In the genomic region with DNA sequence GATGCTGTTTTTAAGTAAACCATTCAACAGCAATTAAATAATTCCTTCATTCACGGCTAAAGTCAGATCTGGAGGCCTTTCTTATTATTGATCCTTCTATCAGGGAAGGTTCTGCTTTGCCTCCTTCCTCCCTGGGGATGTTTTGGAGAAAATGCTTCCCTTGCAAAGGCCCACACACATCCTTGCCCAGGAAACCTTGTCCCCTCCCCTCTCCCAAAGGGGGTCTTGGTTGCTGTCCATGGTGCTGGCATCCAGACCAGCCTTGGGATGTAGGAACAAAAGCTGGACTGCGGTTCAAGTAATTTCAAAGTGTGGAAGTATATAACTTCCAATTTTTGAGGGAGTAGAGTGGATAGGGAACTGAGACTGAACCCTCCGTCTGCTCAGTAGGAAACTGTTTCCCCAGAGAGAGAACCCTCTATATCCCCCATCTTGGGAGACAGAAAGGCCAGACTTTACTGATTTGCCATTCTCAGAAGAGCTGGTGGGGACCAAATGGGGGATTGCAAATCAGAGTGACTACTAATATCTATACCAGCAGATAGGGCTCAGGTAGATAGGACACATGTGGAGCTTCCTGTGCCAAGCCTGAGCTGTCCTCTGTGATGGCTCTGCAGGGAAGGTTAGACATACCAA, we compare ENCODE assay signal across 1 cellular context.
TF ChIP-seq lines count a peak whose summit lies in the region.

No MANE protein-coding gene starts in this region.

TF ChIP-seq in SK-N-SH treated with all-trans-retinoic acid at 6 μM for 48 hours, 23 proteins besides CTCF, POLR2A, EP300 and RAD21 (continued from another document):
- TF ChIP-seq ZFP30 (CRISPR knock-in tag; IDR thresholded peaks at IDR 0.05) (no peak), TCF4 (CRISPR knock-in tag; IDR thresholded peaks at IDR 0.05; ENCODE audit: borderline replicate concordance) (no peak), ARNTL (CRISPR knock-in tag; IDR thresholded peaks at IDR 0.05; ENCODE audit: borderline replicate concordance, low read depth) (no peak), ZNF8 (CRISPR knock-in tag; IDR thresholded peaks at IDR 0.05) (no peak), CSDC2 (CRISPR knock-in tag; IDR thresholded peaks at IDR 0.05) (no peak), BACH2 (CRISPR knock-in tag; IDR thresholded peaks at IDR 0.05; ENCODE audit: borderline replicate concordance) (no peak), PPARA (CRISPR knock-in tag; IDR thresholded peaks at IDR 0.05; ENCODE audit: borderline replicate concordance) (no peak), ZFP3 (CRISPR knock-in tag; IDR thresholded peaks at IDR 0.05) (no peak), TOX (CRISPR knock-in tag; IDR thresholded peaks at IDR 0.05; ENCODE audit: borderline replicate concordance) (no peak), GLIS3 (CRISPR knock-in tag; IDR thresholded peaks at IDR 0.05) (no peak), ZNF70 (CRISPR knock-in tag; IDR thresholded peaks at IDR 0.05) (no peak)
- TF ChIP-seq, protein P1, sequence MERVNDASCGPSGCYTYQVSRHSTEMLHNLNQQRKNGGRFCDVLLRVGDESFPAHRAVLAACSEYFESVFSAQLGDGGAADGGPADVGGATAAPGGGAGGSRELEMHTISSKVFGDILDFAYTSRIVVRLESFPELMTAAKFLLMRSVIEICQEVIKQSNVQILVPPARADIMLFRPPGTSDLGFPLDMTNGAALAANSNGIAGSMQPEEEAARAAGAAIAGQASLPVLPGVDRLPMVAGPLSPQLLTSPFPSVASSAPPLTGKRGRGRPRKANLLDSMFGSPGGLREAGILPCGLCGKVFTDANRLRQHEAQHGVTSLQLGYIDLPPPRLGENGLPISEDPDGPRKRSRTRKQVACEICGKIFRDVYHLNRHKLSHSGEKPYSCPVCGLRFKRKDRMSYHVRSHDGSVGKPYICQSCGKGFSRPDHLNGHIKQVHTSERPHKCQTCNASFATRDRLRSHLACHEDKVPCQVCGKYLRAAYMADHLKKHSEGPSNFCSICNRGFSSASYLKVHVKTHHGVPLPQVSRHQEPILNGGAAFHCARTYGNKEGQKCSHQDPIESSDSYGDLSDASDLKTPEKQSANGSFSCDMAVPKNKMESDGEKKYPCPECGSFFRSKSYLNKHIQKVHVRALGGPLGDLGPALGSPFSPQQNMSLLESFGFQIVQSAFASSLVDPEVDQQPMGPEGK (CRISPR knock-in tag; IDR thresholded peaks at IDR 0.05; ENCODE audit: borderline replicate concordance) = no peak
- TF ChIP-seq, protein P2, sequence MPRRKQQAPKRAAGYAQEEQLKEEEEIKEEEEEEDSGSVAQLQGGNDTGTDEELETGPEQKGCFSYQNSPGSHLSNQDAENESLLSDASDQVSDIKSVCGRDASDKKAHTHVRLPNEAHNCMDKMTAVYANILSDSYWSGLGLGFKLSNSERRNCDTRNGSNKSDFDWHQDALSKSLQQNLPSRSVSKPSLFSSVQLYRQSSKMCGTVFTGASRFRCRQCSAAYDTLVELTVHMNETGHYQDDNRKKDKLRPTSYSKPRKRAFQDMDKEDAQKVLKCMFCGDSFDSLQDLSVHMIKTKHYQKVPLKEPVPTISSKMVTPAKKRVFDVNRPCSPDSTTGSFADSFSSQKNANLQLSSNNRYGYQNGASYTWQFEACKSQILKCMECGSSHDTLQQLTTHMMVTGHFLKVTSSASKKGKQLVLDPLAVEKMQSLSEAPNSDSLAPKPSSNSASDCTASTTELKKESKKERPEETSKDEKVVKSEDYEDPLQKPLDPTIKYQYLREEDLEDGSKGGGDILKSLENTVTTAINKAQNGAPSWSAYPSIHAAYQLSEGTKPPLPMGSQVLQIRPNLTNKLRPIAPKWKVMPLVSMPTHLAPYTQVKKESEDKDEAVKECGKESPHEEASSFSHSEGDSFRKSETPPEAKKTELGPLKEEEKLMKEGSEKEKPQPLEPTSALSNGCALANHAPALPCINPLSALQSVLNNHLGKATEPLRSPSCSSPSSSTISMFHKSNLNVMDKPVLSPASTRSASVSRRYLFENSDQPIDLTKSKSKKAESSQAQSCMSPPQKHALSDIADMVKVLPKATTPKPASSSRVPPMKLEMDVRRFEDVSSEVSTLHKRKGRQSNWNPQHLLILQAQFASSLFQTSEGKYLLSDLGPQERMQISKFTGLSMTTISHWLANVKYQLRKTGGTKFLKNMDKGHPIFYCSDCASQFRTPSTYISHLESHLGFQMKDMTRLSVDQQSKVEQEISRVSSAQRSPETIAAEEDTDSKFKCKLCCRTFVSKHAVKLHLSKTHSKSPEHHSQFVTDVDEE (CRISPR knock-in tag; IDR thresholded peaks at IDR 0.05) = no peak
